Comparison of ENCODE assay signal across 18 cellular contexts in genomic region chr14:72433511-72433910, GRCh38.
A peak's percentile ranks its signal among the peaks of the same experiment; 100 is the strongest.
DNase-seq lines count a peak whose midpoint lies in the region; ATAC-seq, FAIRE-seq and TF ChIP-seq lines count a peak whose summit lies in the region.
"Had no signal": no experiment of that assay in that cellular context is flagged by ENCODE, and none has a peak within 500 bp of the region (broad histone marks: within the 10 kb centered on the region; RNA-seq: fewer than 3 reads in every experiment).

No MANE protein-coding gene starts in this region.

- no peak for FAIRE-seq in D721Med (lab: Jason Lieb, UNC)

- peak; percentile 14 for DNase-seq in AG10803 (ENCODE audit: low read depth)
- DNase-seq in astrocyte of the spinal cord (ENCODE audit: low read depth, low spot score) = peak; percentile 44
- peak; percentile 19 for DNase-seq in hepatic stellate cell (ENCODE audit: low spot score)
- no peak for DNase-seq in DMS79 (lab: John Stamatoyannopoulos, UW)
- no peak for DNase-seq in D721Med (ENCODE audit: insufficient read length, low spot score)
- no peak for DNase-seq in thyroid gland
- DNase-seq: activated CD8-positive, alpha-beta memory T cell treated with anti-CD3 and anti-CD28 coated beads for 24 hours; anterior cingulate cortex; BE2C; NCI-H2081; NCI-H69; stimulated activated naive CD4-positive, alpha-beta T cell had no signal

- WGBS in thyroid gland, 2 donors = 84 to 88% methylated on average over 6 of the region's 6 CpGs

- no peak for TF ChIP-seq POLR2A in thyroid gland (IDR thresholded peaks at IDR 0.05)

- no peaks in the 10 kb centered on the region for H3K27me3 ChIP-seq in thyroid gland
- H3K27me3 ChIP-seq: esophagus muscularis mucosa had no signal

- H3K4me3 ChIP-seq in AG10803 (ENCODE audit: low read length) (no peak overlapping the region), astrocyte of the spinal cord (ENCODE audit: low read depth, low read length) (no peak overlapping the region), thyroid gland (replicated peaks in 1 of 3) (no peak overlapping the region)
- H3K4me3 ChIP-seq: esophagus muscularis mucosa had no signal

- peak overlapping the region; percentile 76 for H3K27ac ChIP-seq in KOPT-K1 (ENCODE audit: low read depth, low read length, poor library complexity, severe bottlenecking)
- H3K27ac ChIP-seq in thyroid gland = no peak overlapping the region
- H3K27ac ChIP-seq: esophagus muscularis mucosa, parathyroid adenoma had no signal

- no peak for ATAC-seq in GM19023 (IDR thresholded peaks at IDR 0.05; ENCODE audit: unreplicated experiment)
- ATAC-seq: left lobe of liver, Panc1 had no signal

- no peak for TF ChIP-seq CTCF in AG10803 (conservative IDR thresholded peaks at IDR 0.05; ENCODE audit: low read length)
- no peak for TF ChIP-seq CTCF in astrocyte of the spinal cord (IDR thresholded peaks at IDR 0.05; ENCODE audit: low read depth, low read length)
- no peak for TF ChIP-seq CTCF in D721Med (IDR thresholded peaks at IDR 0.05; ENCODE audit: insufficient read depth, missing control alignments)
- TF ChIP-seq CTCF in thyroid gland (IDR thresholded peaks at IDR 0.05) = no peak

- H3K9me3 ChIP-seq in KOPT-K1 (ENCODE audit: insufficient read depth, low read length, poor library complexity, severe bottlenecking) (peaks cover 17% of the 10 kb centered on the region), thyroid gland (no peaks in the 10 kb centered on the region)
- H3K9me3 ChIP-seq: BE2C, esophagus muscularis mucosa had no signal

- H3K4me1 ChIP-seq in thyroid gland = peaks cover 6 to 9% of the 10 kb centered on the region in 2 donors
- H3K4me1 ChIP-seq: BE2C, esophagus muscularis mucosa, parathyroid adenoma had no signal

- H3K36me3 ChIP-seq in KOPT-K1 (ENCODE audit: insufficient read depth, low read length) (no peaks in the 10 kb centered on the region), thyroid gland (no peaks in the 10 kb centered on the region)
- H3K36me3 ChIP-seq: BE2C, esophagus muscularis mucosa had no signal

- intact Hi-C loops in thyroid gland (cut with DNase I) = no loop called here

- in situ Hi-C loops in astrocyte of the spinal cord (cut with HindIII; ENCODE audit: low sequenced_read_pairs) = no loop called here

Comparison
In these comparisons a context has a peak if more than half of its experiments do, and no peak if none do; other contexts are left out.
1. DNase-seq: peak in AG10803 (single experiment), astrocyte of the spinal cord (single experiment) and hepatic stellate cell (single experiment); none in DMS79 (single experiment), D721Med (single experiment) and thyroid gland (0 of 2).